In the genomic region with DNA sequence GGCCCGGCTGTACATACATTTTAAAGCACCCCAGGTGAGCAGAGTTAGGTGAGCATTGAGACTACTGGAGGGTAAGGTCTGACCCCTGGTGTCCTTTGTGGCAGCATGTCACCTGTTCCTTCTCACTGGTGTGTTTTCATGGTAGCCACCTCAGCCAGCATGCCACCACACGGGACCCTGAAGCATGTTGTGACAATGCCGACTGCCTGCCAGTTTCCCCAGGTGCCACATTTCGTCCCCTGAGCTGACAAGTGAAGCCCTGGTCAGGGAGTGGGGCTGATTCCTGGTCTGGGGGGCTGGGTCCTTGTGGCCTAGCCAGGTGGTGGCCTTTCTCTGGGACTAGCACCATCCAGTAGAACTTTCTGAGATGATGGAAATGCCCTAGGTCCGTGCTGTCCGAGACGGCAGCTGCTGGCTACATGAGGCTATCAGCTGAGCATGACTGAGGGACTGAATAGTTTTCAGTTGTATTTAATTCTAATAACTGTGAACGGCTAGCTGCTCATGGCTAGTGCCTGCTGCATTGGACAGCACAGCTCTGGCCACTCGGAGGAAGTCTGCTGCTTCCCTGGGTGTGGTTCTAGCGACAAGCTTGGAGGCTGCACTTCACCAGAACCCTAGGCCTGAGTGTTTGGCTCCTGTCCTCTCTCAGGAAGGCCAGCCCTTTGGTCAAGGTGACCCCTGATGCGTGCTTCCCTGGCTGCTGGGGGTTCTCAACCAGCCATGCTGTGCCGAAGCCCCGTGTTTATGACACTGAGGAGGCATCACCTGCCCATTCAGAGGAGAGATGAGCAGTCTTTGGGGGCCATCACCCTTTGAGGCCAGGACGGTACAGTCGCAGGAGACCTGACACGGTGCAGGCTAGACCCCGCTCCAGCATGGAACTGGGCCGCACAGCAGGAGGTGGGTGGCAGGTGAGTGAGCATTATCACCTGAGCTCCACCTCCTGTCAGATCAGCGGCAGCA, we compare ENCODE assay signal across 23 cellular contexts. TPM values are rescaled to one million over a fixed set of nuclear protein-coding genes. Genes with fewer than 3 reads are reported as not detected.
DNase-seq lines count a peak whose midpoint lies in the region; ATAC-seq, FAIRE-seq and TF ChIP-seq lines count a peak whose summit lies in the region.
"Had no signal": no experiment of that assay in that cellular context is flagged by ENCODE, and none has a peak within 500 bp of the region (broad histone marks: within the 10 kb centered on the region; RNA-seq: fewer than 3 reads in every experiment).

No MANE protein-coding gene starts in this region.

- H3K9me3 Mint-ChIP-seq in osteocyte (ENCODE audit: unreplicated experiment), result no peaks in the 10 kb centered on the region
- H3K9me3 Mint-ChIP-seq: brain; CD4-positive, alpha-beta T cell had no signal

- H4K20me1 ChIP-seq in H1 (replicated peaks in 1 of 2; ENCODE audit: control insufficient read depth in 1 of 2, insufficient read depth in 2 of 2, low read length in 2 of 2), result peaks cover 0 to 5% of the 10 kb centered on the region in 2 experiments

- TF ChIP-seq POLR2A in H1 (IDR thresholded peaks at IDR 0.05; ENCODE audit: control extremely low read depth in 1 of 2, low read depth in 2 of 2, low read length in 2 of 2), result no peak

- peak; percentile 8 for DNase-seq in left cardiac atrium
- DNase-seq in left ventricle myocardium inferior, result no peak
- peak in 1 of 2 experiments; percentile 38 for DNase-seq in H1 (ENCODE audit: low read depth in 1 of 2, low spot score in 2 of 2)
- DNase-seq in osteocyte (ENCODE audit: extremely low spot score, unreplicated experiment), result peak; percentile 77
- peak; percentile 25 to 65 for DNase-seq in aorta
- no peak for DNase-seq in AG08396 (ENCODE audit: low spot score)
- DNase-seq: ACHN; cortex of kidney; DMS79; foreskin melanocyte; NCI-H1436 treated with DMSO at 0.1 percent for 48 hours; NCI-H2171 treated with DMSO at 0.1 percent for 48 hours; PC-9; stimulated activated CD4-positive, alpha-beta T cell treated with anti-CD3 and anti-CD28 coated beads, Interleukin-4, amount 100 ng/mL, for 4 hours had no signal

- no peaks in the 10 kb centered on the region for H3K27me3 ChIP-seq in left ventricle myocardium inferior (ENCODE audit: low read depth)
- H3K27me3 ChIP-seq in H1 (replicated peaks in 1 of 4; ENCODE audit: control insufficient read depth in 3 of 4, extremely low read depth in 1 of 4, insufficient read depth in 3 of 4, low read length in 3 of 4), result no peaks in the 10 kb centered on the region
- no peaks in the 10 kb centered on the region for H3K27me3 ChIP-seq in aorta (ENCODE audit: control insufficient read depth in 1 of 2, insufficient read depth in 2 of 2, low read length in 1 of 2)
- H3K27me3 ChIP-seq: left lung had no signal

- 0 out of 2 replicates have a peak overlapping the region, but pooled peaks have one; percentile 16 for H2BK5ac ChIP-seq in H1 (ENCODE audit: low read depth, low read length)

- H4K5ac ChIP-seq in H1 (ENCODE audit: insufficient read length, low read depth, low read length), result no peak overlapping the region

- CTCF ChIA-PET in H1 (lab: Charles Lee; ENCODE audit: partially characterized antibody), result interaction anchor here (0.6 to 1.7 kb wide), 6 partner anchors 10 to 105 kb away, joined by 3 to 6 read pairs (median 4); no protein-coding TSS in a partner anchor

- POLR2A ChIA-PET in H1 (lab: Charles Lee; ENCODE audit: partially characterized antibody), result interaction anchor here (1.9 kb wide), 1 partner anchor 11 kb away, joined by 5 read pairs; no protein-coding TSS in a partner anchor

- H3K79me1 ChIP-seq in H1 (ENCODE audit: low read depth, low read length), result no peaks in the 10 kb centered on the region

- no peak for TF ChIP-seq EP300 in H1 (IDR thresholded peaks at IDR 0.05; ENCODE audit: borderline replicate concordance in 1 of 2, low read depth in 2 of 2, low read length in 2 of 2)

- peak in 1 of 2 experiments; percentile 26; a peak in 1 of 4 replicates for TF ChIP-seq RAD21 in H1 (IDR thresholded peaks at IDR 0.05 in 1 of 2, conservative IDR thresholded peaks at IDR 0.05 in 1 of 2; ENCODE audit: low read depth in 2 of 2, low read length in 2 of 2)

- no peaks in the 10 kb centered on the region for H3K79me2 ChIP-seq in H1 (ENCODE audit: control insufficient read depth in 1 of 2, insufficient read depth in 2 of 2, low read length in 2 of 2)

- H3K27ac ChIP-seq in left ventricle myocardium inferior (replicated peaks) (no peak overlapping the region), H1 (ENCODE audit: low read depth, low read length) (no peak overlapping the region), aorta (ENCODE audit: low read depth in 1 of 2, low read length in 2 of 2) (no peak overlapping the region)
- H3K27ac ChIP-seq: left lung, PC-9, skin epidermis had no signal

- no peak overlapping the region for H4K91ac ChIP-seq in H1 (replicated peaks; ENCODE audit: insufficient read length, low read length)

- H3K4me3 ChIP-seq in left ventricle myocardium inferior (no peak overlapping the region), H1 (ENCODE audit: extremely low read depth in 1 of 4, insufficient read depth in 2 of 4, low read depth in 3 of 4, low read length in 4 of 4) (no peak overlapping the region), aorta (ENCODE audit: low read length in 2 of 2) (no peak overlapping the region)
- H3K4me3 ChIP-seq: left lung, PC-9, skin epidermis had no signal

- H3K4me1 ChIP-seq in left ventricle myocardium inferior (peaks cover 12% of the 10 kb centered on the region), H1 (replicated peaks in 1 of 4; ENCODE audit: control insufficient read depth in 3 of 4, insufficient read depth in 4 of 4, low read length in 3 of 4) (peaks cover 0 to 5% (median under 1%) of the 10 kb centered on the region in 4 experiments; a peak in 2 of 7 replicates), aorta (ENCODE audit: control insufficient read depth in 1 of 2, insufficient read depth in 2 of 2, low read length in 2 of 2) (no peaks in the 10 kb centered on the region)
- H3K4me1 ChIP-seq: left lung had no signal

- no peak overlapping the region for H3K23ac ChIP-seq in H1 (ENCODE audit: insufficient read length)

- H3K36me3 Mint-ChIP-seq in osteocyte (ENCODE audit: unreplicated experiment), result no peaks in the 10 kb centered on the region
- H3K36me3 Mint-ChIP-seq: activated naive CD8-positive, alpha-beta T cell; brain had no signal

- H3K9me3 ChIP-seq in left ventricle myocardium inferior (replicated peaks) (no peaks in the 10 kb centered on the region), H1 (ENCODE audit: insufficient read depth in 2 of 2, low read depth in 1 of 2, low read length in 1 of 2) (no peaks in the 10 kb centered on the region), aorta (ENCODE audit: control insufficient read depth, low read length) (no peaks in the 10 kb centered on the region)
- H3K9me3 ChIP-seq: left lung had no signal

- H2BK15ac ChIP-seq in H1 (ENCODE audit: low read length), result no peak overlapping the region

- H3K14ac ChIP-seq in H1 (ENCODE audit: insufficient read length), result no peak overlapping the region

- no peak overlapping the region for H3K4me2 ChIP-seq in H1 (ENCODE audit: insufficient read depth in 1 of 2, low read depth in 2 of 2, low read length in 2 of 2)
- H3K4me2 ChIP-seq: PC-9 had no signal

- no peak overlapping the region for H3K27ac Mint-ChIP-seq in osteocyte (ENCODE audit: unreplicated experiment)
- H3K27ac Mint-ChIP-seq: activated naive CD8-positive, alpha-beta T cell; brain; CD4-positive, alpha-beta T cell had no signal

- H2BK20ac ChIP-seq in H1 (ENCODE audit: low read length), result 0 out of 2 replicates have a peak overlapping the region, but pooled peaks have one; percentile 48

- FAIRE-seq in H1 (lab: Jason Lieb, UNC), result no peak

- H3K4me3 Mint-ChIP-seq in osteocyte (ENCODE audit: unreplicated experiment), result no peak overlapping the region
- H3K4me3 Mint-ChIP-seq: activated naive CD8-positive, alpha-beta T cell; brain; CD4-positive, alpha-beta T cell had no signal

- no peak overlapping the region; the same call in 1 of the 2 replicates for H3K18ac ChIP-seq in H1 (ENCODE audit: extremely low read depth, low read length)

- ATAC-seq in left cardiac atrium, result no peak
- ATAC-seq in aorta (ENCODE audit: low FRiP score), result no peak
- no peak for ATAC-seq in HG03095 (IDR thresholded peaks at IDR 0.05; ENCODE audit: unreplicated experiment)
- ATAC-seq in GM19452 (IDR thresholded peaks at IDR 0.05; ENCODE audit: unreplicated experiment), result no peak
- ATAC-seq: left lung had no signal

- no peak overlapping the region for H2AFZ ChIP-seq in H1 (ENCODE audit: low read length)
- H2AFZ ChIP-seq: PC-9 had no signal

- H3K4me1 Mint-ChIP-seq in osteocyte (ENCODE audit: unreplicated experiment), result peaks cover 13% of the 10 kb centered on the region

- H2BK120ac ChIP-seq in H1 (replicated peaks; ENCODE audit: low read depth, low read length), result no peak overlapping the region

- H2AK5ac ChIP-seq in H1 (ENCODE audit: low read depth, low read length), result no peak overlapping the region

- H3K56ac ChIP-seq in H1 (replicated peaks; ENCODE audit: insufficient read length, low read depth, low read length), result no peak overlapping the region

- peaks cover 6% of the 10 kb centered on the region; the same call in 1 of the 2 replicates for H3K23me2 ChIP-seq in H1 (ENCODE audit: low read depth, low read length)

- TF ChIP-seq CTCF in left ventricle myocardium inferior (IDR thresholded peaks at IDR 0.05; ENCODE audit: borderline replicate concordance) (no peak), H1 (IDR thresholded peaks at IDR 0.05; ENCODE audit: control extremely low read depth in 1 of 3, insufficient read depth in 1 of 3, low read depth in 1 of 3, low read length in 3 of 3) (no peak), osteocyte (IDR thresholded peaks at IDR 0.05) (no peak)

- no peak overlapping the region; the same call in 1 of the 2 replicates for H4K8ac ChIP-seq in H1 (ENCODE audit: extremely low read depth, insufficient read depth, low read length)

- 0 out of 2 replicates have a peak overlapping the region, but pooled peaks have one; percentile 17 for H2BK12ac ChIP-seq in H1 (ENCODE audit: low read depth, low read length)

- intact Hi-C loops in left cardiac atrium (cut with DNase I), result no loop called here
- intact Hi-C loops in left ventricle myocardium inferior (cut with micrococcal nuclease), result no loop called here
- intact Hi-C loops in aorta (cut with DNase I), result no loop called here

- H3K36me3 ChIP-seq in left ventricle myocardium inferior (no peaks in the 10 kb centered on the region), H1 (ENCODE audit: control insufficient read depth in 2 of 4, insufficient read depth in 4 of 4, low read length in 3 of 4) (no peaks in the 10 kb centered on the region; a peak in 1 of 8 replicates), aorta (ENCODE audit: control insufficient read depth in 1 of 2, insufficient read depth in 2 of 2, low read length in 1 of 2) (no peaks in the 10 kb centered on the region)
- H3K36me3 ChIP-seq: left lung had no signal

- no peak overlapping the region for H3K9ac ChIP-seq in H1 (replicated peaks in 1 of 4; ENCODE audit: extremely low read depth in 1 of 4, low read depth in 3 of 4, low read length in 3 of 4)

- no peak overlapping the region for H3K4ac ChIP-seq in H1 (replicated peaks; ENCODE audit: insufficient read length, low read depth, low read length)

- H3K27me3 Mint-ChIP-seq in osteocyte (ENCODE audit: unreplicated experiment), result peaks cover 6% of the 10 kb centered on the region
- H3K27me3 Mint-ChIP-seq: activated naive CD8-positive, alpha-beta T cell; CD4-positive, alpha-beta T cell had no signal

- 92% methylated on average over 18 of the region's 19 CpGs; no CpG with 5 or more reads in 1 of the 2 experiments for WGBS in H1 (ENCODE audit: extremely low coverage in 1 of 2, insufficient coverage in 1 of 2, insufficient read length in 1 of 2, insufficient replicate concordance in 2 of 2, low coverage in 1 of 2, low lambda C conversion rate in 2 of 2, missing lambda C conversion rate in 1 of 2), 2 experiments
- WGBS in aorta, 2 donors, result 93 to 94% methylated on average over 19 of the region's 19 CpGs

RNA-seq across cellular contexts. Expression of a gene that starts 3.9 kb away (rescaled TPM):
- total RNA-seq in left cardiac atrium (not detected), left ventricle myocardium inferior (not detected), osteocyte (not detected in 2 replicates), aorta (not detected)
- not detected in 2 replicates for total RNA-seq in H1 (2021; fragmentation: NEBNext Ultra II Directional; extraction: Animal tissue kit (Norgen Biotek cat#: 25700))
- polyA plus RNA-seq in H1 (2011; rRNA removed) (not detected in 2 replicates), aorta (not detected)
- not detected for polyA plus RNA-seq in H1 (2011; cell fraction: cytosol; rRNA removed)
- polyA plus RNA-seq in H1 (2011; cell fraction: nucleus; rRNA removed), result not detected
- not detected in 4 replicates for polyA plus RNA-seq in H1 (2012, experiment 1 of 2)
- not detected for polyA plus RNA-seq in H1 (2012, experiment 2 of 2)
- polyA plus RNA-seq in H1 (2013, experiment 1 of 2), result not detected
- polyA plus RNA-seq in H1 (2013, experiment 2 of 2), result not detected
- not detected in 2 replicates for polyA minus RNA-seq in H1 (2011; rRNA and poly(A)+ RNA removed)
- not detected for polyA minus RNA-seq in H1 (2011; cell fraction: cytosol; rRNA and poly(A)+ RNA removed)
- not detected for polyA minus RNA-seq in H1 (2011; cell fraction: nucleus; rRNA and poly(A)+ RNA removed)
- total RNA-seq: CD4-positive, alpha-beta T cell; epithelial cell of proximal tubule; left lung; PC-9; temporal lobe had no signal

RNA-seq across cellular contexts. Expression of a gene that starts 30.9 kb away (rescaled TPM):
- under 1 TPM; 0.60 to 0.74 TPM for total RNA-seq in left cardiac atrium
- 0.11 TPM for total RNA-seq in left ventricle myocardium inferior
- 5.4 and 5.9 TPM in 2 replicates for total RNA-seq in H1 (2021; fragmentation: NEBNext Ultra II Directional; extraction: Animal tissue kit (Norgen Biotek cat#: 25700))
- polyA plus RNA-seq in H1 (2011; rRNA removed), result 11.7 and 15.6 TPM in 2 replicates
- 7.5 TPM for polyA plus RNA-seq in H1 (2011; cell fraction: cytosol; rRNA removed)
- 7.6 TPM for polyA plus RNA-seq in H1 (2011; cell fraction: nucleus; rRNA removed)
- 2.1 to 6.2 TPM (median 5.1 TPM) in 4 replicates for polyA plus RNA-seq in H1 (2012, experiment 1 of 2)
- 5.3 TPM for polyA plus RNA-seq in H1 (2012, experiment 2 of 2)
- polyA plus RNA-seq in H1 (2013, experiment 1 of 2), result 9.0 TPM
- polyA plus RNA-seq in H1 (2013, experiment 2 of 2), result 9.3 TPM
- polyA minus RNA-seq in H1 (2011; rRNA and poly(A)+ RNA removed), result 0.22 and 0.57 TPM in 2 replicates
- polyA minus RNA-seq in H1 (2011; cell fraction: cytosol; rRNA and poly(A)+ RNA removed), result 4.1 TPM
- 2.8 TPM for polyA minus RNA-seq in H1 (2011; cell fraction: nucleus; rRNA and poly(A)+ RNA removed)
- not detected in 2 replicates for total RNA-seq in osteocyte
- total RNA-seq in aorta, result under 1 TPM; 0.33 to 0.55 TPM
- not detected for polyA plus RNA-seq in aorta
- total RNA-seq: CD4-positive, alpha-beta T cell; temporal lobe had no signal

RNA-seq across cellular contexts. Expression of a gene that starts 37.3 kb away (rescaled TPM):
- total RNA-seq in left cardiac atrium (not detected), left ventricle myocardium inferior (not detected), osteocyte (not detected in 2 replicates), aorta (not detected)
- not detected in 2 replicates for total RNA-seq in H1 (2021; fragmentation: NEBNext Ultra II Directional; extraction: Animal tissue kit (Norgen Biotek cat#: 25700))
- polyA plus RNA-seq in H1 (2011; rRNA removed) (0.03 and 0.09 TPM in 2 replicates), aorta (not detected)
- 0.05 TPM for polyA plus RNA-seq in H1 (2011; cell fraction: cytosol; rRNA removed)
- polyA plus RNA-seq in H1 (2011; cell fraction: nucleus; rRNA removed), result 0.10 TPM
- polyA plus RNA-seq in H1 (2012, experiment 1 of 2), result 0.05 TPM in 2 of 4 replicates, not detected in the others
- polyA plus RNA-seq in H1 (2012, experiment 2 of 2), result not detected
- not detected for polyA plus RNA-seq in H1 (2013, experiment 1 of 2)
- polyA plus RNA-seq in H1 (2013, experiment 2 of 2), result 0.04 TPM
- polyA minus RNA-seq in H1 (2011; rRNA and poly(A)+ RNA removed), result 0.05 TPM in 1 of 2 replicates, not detected in the other
- polyA minus RNA-seq in H1 (2011; cell fraction: cytosol; rRNA and poly(A)+ RNA removed), result not detected
- polyA minus RNA-seq in H1 (2011; cell fraction: nucleus; rRNA and poly(A)+ RNA removed), result not detected
- total RNA-seq: CD4-positive, alpha-beta T cell; epithelial cell of proximal tubule; left lung; PC-9; temporal lobe had no signal

Comparison
In these comparisons a context has a peak if more than half of its experiments do, and no peak if none do; other contexts are left out.
1. DNase-seq: peak in left cardiac atrium (single experiment), osteocyte (single experiment) and aorta (2 of 2); none in left ventricle myocardium inferior (single experiment) and AG08396 (single experiment).